Comparison of ENCODE assay signal across 1 cellular context in the genomic region with DNA sequence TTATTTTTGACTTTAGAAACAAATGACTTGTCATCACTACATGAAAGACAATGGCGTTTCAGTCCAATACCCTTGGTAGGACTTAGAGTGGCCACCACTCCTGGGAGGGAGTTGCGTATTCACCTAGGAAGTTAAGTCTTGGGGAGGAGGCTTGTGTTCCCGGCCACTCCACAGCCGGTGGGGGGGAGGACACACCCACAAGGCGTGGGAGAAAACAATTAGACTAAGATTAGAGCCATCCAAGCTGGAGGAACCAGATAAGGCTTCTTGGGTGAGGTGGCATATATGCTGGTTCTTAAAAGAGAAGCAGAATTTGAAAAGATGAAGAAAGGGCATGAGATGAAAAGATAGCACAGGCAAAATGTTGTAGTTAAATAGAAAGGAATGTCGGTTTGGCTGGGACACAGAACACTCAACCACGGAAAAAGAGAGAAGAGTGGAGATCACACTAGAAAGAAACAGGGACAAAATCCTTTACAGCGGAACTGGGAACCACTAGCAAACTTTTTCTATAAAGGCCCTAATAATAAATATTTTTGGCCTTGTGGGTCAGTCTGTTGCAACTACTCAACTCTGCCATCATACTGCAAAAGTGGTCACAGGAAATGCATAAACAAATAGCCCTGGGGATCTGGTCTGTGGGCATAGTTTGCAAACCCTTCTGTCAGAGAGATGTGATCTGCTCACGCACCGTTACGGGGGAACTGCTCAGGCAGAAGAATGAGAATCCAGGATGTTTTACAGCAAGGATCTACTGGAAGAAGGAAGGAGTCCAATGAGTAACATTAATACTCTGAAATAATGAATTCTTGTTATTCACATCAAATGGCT.
TF ChIP-seq lines count a peak whose summit lies in the region.

No MANE protein-coding gene starts in this region.

TF ChIP-seq in WTC11, 78 proteins besides CTCF, POLR2A, EP300 and RAD21 (continued from another document):
- TF ChIP-seq, protein P1, sequence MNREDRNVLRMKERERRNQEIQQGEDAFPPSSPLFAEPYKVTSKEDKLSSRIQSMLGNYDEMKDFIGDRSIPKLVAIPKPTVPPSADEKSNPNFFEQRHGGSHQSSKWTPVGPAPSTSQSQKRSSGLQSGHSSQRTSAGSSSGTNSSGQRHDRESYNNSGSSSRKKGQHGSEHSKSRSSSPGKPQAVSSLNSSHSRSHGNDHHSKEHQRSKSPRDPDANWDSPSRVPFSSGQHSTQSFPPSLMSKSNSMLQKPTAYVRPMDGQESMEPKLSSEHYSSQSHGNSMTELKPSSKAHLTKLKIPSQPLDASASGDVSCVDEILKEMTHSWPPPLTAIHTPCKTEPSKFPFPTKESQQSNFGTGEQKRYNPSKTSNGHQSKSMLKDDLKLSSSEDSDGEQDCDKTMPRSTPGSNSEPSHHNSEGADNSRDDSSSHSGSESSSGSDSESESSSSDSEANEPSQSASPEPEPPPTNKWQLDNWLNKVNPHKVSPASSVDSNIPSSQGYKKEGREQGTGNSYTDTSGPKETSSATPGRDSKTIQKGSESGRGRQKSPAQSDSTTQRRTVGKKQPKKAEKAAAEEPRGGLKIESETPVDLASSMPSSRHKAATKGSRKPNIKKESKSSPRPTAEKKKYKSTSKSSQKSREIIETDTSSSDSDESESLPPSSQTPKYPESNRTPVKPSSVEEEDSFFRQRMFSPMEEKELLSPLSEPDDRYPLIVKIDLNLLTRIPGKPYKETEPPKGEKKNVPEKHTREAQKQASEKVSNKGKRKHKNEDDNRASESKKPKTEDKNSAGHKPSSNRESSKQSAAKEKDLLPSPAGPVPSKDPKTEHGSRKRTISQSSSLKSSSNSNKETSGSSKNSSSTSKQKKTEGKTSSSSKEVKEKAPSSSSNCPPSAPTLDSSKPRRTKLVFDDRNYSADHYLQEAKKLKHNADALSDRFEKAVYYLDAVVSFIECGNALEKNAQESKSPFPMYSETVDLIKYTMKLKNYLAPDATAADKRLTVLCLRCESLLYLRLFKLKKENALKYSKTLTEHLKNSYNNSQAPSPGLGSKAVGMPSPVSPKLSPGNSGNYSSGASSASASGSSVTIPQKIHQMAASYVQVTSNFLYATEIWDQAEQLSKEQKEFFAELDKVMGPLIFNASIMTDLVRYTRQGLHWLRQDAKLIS (CRISPR knock-in tag; IDR thresholded peaks at IDR 0.05; ENCODE audit: borderline replicate concordance), result no peak
- TF ChIP-seq JAZF1 (CRISPR knock-in tag; IDR thresholded peaks at IDR 0.05) (no peak), ZNF121 (CRISPR knock-in tag; IDR thresholded peaks at IDR 0.05) (no peak), ZNF263 (CRISPR knock-in tag; IDR thresholded peaks at IDR 0.05; ENCODE audit: low read depth) (no peak), PREB (CRISPR knock-in tag; IDR thresholded peaks at IDR 0.05; ENCODE audit: borderline replicate concordance) (no peak), FOXJ3 (CRISPR knock-in tag; IDR thresholded peaks at IDR 0.05; ENCODE audit: borderline replicate concordance) (no peak), HMGA2 (CRISPR knock-in tag; IDR thresholded peaks at IDR 0.05) (no peak), SMAD3 (CRISPR knock-in tag; IDR thresholded peaks at IDR 0.05; ENCODE audit: borderline replicate concordance) (no peak), ZNF532 (CRISPR knock-in tag; IDR thresholded peaks at IDR 0.05; ENCODE audit: borderline replicate concordance) (no peak), ETV6 (CRISPR knock-in tag; IDR thresholded peaks at IDR 0.05) (no peak), E2F4 (CRISPR knock-in tag; IDR thresholded peaks at IDR 0.05; ENCODE audit: borderline replicate concordance, low read depth) (no peak)
- TF ChIP-seq, protein P2, sequence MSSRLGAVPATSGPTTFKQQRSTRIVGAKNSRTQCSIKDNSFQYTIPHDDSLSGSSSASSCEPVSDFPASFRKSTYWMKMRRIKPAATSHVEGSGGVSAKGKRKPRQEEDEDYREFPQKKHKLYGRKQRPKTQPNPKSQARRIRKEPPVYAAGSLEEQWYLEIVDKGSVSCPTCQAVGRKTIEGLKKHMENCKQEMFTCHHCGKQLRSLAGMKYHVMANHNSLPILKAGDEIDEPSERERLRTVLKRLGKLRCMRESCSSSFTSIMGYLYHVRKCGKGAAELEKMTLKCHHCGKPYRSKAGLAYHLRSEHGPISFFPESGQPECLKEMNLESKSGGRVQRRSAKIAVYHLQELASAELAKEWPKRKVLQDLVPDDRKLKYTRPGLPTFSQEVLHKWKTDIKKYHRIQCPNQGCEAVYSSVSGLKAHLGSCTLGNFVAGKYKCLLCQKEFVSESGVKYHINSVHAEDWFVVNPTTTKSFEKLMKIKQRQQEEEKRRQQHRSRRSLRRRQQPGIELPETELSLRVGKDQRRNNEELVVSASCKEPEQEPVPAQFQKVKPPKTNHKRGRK (CRISPR knock-in tag; IDR thresholded peaks at IDR 0.05; ENCODE audit: borderline replicate concordance), result no peak
- TF ChIP-seq, protein P3, sequence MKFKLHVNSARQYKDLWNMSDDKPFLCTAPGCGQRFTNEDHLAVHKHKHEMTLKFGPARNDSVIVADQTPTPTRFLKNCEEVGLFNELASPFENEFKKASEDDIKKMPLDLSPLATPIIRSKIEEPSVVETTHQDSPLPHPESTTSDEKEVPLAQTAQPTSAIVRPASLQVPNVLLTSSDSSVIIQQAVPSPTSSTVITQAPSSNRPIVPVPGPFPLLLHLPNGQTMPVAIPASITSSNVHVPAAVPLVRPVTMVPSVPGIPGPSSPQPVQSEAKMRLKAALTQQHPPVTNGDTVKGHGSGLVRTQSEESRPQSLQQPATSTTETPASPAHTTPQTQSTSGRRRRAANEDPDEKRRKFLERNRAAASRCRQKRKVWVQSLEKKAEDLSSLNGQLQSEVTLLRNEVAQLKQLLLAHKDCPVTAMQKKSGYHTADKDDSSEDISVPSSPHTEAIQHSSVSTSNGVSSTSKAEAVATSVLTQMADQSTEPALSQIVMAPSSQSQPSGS (CRISPR knock-in tag; IDR thresholded peaks at IDR 0.05; ENCODE audit: borderline replicate concordance, low read depth), result no peak
- TF ChIP-seq, protein P4, sequence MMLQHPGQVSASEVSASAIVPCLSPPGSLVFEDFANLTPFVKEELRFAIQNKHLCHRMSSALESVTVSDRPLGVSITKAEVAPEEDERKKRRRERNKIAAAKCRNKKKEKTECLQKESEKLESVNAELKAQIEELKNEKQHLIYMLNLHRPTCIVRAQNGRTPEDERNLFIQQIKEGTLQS (CRISPR knock-in tag; conservative IDR thresholded peaks at IDR 0.05), result no peak
- TF ChIP-seq, protein P5, sequence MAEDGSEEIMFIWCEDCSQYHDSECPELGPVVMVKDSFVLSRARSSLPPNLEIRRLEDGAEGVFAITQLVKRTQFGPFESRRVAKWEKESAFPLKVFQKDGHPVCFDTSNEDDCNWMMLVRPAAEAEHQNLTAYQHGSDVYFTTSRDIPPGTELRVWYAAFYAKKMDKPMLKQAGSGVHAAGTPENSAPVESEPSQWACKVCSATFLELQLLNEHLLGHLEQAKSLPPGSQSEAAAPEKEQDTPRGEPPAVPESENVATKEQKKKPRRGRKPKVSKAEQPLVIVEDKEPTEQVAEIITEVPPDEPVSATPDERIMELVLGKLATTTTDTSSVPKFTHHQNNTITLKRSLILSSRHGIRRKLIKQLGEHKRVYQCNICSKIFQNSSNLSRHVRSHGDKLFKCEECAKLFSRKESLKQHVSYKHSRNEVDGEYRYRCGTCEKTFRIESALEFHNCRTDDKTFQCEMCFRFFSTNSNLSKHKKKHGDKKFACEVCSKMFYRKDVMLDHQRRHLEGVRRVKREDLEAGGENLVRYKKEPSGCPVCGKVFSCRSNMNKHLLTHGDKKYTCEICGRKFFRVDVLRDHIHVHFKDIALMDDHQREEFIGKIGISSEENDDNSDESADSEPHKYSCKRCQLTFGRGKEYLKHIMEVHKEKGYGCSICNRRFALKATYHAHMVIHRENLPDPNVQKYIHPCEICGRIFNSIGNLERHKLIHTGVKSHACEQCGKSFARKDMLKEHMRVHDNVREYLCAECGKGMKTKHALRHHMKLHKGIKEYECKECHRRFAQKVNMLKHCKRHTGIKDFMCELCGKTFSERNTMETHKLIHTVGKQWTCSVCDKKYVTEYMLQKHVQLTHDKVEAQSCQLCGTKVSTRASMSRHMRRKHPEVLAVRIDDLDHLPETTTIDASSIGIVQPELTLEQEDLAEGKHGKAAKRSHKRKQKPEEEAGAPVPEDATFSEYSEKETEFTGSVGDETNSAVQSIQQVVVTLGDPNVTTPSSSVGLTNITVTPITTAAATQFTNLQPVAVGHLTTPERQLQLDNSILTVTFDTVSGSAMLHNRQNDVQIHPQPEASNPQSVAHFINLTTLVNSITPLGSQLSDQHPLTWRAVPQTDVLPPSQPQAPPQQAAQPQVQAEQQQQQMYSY (CRISPR knock-in tag; IDR thresholded peaks at IDR 0.05), result no peak
